1 cellular context compared by ENCODE assay signal in the genomic region with DNA sequence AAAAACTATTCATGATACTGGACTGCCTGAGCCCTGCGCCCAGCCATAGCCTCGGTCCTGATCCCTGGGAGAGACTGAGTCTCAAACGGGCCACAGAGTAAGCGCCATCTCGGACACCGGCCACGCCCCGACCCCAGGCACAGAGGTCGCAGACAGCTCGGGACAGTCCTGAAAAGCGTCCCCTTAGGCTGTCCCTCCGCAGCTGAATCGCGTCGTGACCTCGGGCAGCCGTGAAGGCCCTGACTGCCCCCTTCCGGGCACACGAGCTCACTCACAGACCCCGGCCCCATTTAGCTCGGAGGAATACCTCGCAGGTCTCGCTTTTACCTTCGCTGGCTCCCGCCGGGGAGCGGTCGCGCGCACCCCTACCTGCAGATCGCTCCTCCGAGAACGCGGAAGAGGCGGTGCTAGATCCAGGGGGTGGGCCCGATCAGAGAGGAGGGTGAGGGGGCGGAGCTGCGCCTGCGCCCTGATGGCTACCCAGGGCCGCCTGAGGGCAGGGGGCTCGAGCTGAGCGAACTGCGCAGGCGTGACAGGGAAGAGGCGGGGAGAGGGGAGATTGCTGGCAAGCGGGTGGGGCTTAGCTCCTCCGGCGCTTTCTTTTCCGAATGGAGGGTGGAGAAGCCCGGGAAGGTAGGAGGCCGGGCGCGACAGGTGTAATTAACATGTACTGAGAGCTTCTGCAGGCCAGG.
TF ChIP-seq lines count a peak whose summit lies in the region.

A gene (minus strand): TSS at position 411 of the 692 bp plus-strand sequence. CDS start 20,941 bp downstream, outside the sequence.

TF ChIP-seq in K562, 482 proteins besides CTCF, POLR2A, EP300 and RAD21 (continued from another document):
- TF ChIP-seq, protein P1, sequence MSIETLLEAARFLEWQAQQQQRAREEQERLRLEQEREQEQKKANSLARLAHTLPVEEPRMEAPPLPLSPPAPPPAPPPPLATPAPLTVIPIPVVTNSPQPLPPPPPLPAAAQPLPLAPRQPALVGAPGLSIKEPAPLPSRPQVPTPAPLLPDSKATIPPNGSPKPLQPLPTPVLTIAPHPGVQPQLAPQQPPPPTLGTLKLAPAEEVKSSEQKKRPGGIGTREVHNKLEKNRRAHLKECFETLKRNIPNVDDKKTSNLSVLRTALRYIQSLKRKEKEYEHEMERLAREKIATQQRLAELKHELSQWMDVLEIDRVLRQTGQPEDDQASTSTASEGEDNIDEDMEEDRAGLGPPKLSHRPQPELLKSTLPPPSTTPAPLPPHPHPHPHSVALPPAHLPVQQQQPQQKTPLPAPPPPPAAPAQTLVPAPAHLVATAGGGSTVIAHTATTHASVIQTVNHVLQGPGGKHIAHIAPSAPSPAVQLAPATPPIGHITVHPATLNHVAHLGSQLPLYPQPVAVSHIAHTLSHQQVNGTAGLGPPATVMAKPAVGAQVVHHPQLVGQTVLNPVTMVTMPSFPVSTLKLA (conservative IDR thresholded peaks at IDR 0.05): peak; percentile 58 to 76; a peak in 3 of 4 replicates
- TF ChIP-seq, protein P2, sequence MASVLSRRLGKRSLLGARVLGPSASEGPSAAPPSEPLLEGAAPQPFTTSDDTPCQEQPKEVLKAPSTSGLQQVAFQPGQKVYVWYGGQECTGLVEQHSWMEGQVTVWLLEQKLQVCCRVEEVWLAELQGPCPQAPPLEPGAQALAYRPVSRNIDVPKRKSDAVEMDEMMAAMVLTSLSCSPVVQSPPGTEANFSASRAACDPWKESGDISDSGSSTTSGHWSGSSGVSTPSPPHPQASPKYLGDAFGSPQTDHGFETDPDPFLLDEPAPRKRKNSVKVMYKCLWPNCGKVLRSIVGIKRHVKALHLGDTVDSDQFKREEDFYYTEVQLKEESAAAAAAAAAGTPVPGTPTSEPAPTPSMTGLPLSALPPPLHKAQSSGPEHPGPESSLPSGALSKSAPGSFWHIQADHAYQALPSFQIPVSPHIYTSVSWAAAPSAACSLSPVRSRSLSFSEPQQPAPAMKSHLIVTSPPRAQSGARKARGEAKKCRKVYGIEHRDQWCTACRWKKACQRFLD (CRISPR knock-in tag; IDR thresholded peaks at IDR 0.05): no peak
- TF ChIP-seq ZNF764 (CRISPR knock-in tag; IDR thresholded peaks at IDR 0.05; ENCODE audit: low read depth) (peak; percentile 73; the same call in 1 of the 2 replicates), ZNF133 (CRISPR knock-in tag; IDR thresholded peaks at IDR 0.05) (0 out of 2 replicates have a peak, but pooled peaks have one; percentile 40), TSC22D4 (tag; IDR thresholded peaks at IDR 0.05) (no peak)
